In genomic region chr19:41428481-41428859, GRCh38 we compare ENCODE assay signal across 10 cellular contexts. TPM values are rescaled to one million over a fixed set of nuclear protein-coding genes. Genes with fewer than 3 reads are reported as not detected.
DNase-seq lines count a peak whose midpoint lies in the region; ATAC-seq and TF ChIP-seq lines count a peak whose summit lies in the region.
"Had no signal": no experiment of that assay in that cellular context is flagged by ENCODE, and none has a peak within 500 bp of the region (broad histone marks: within the 10 kb centered on the region; RNA-seq: fewer than 3 reads in every experiment).

No MANE protein-coding gene starts in this region.

- peak overlapping the region; percentile 68 for H3K4me3 ChIP-seq in GM23338
- H3K4me3 ChIP-seq in right cardiac atrium (ENCODE audit: low read length): peak overlapping the region; percentile 6
- H3K4me3 ChIP-seq in skeletal muscle cell (ENCODE audit: low read depth, low read length): peak overlapping the region; percentile 39

- H3K27me3 Mint-ChIP-seq in GM23338 (ENCODE audit: insufficient read depth, low read depth, poor library complexity): peaks cover 16% of the 10 kb centered on the region
- H3K27me3 Mint-ChIP-seq in activated CD4-positive, alpha-beta memory T cell treated with anti-CD3 and anti-CD28 coated beads for 36 hours: no peaks in the 10 kb centered on the region

- H3K4me1 ChIP-seq in GM23338 (ENCODE audit: insufficient read depth): peaks cover 12% of the 10 kb centered on the region
- peaks cover 6% of the 10 kb centered on the region for H3K4me1 ChIP-seq in right cardiac atrium (ENCODE audit: control insufficient read depth, insufficient read depth, low read length)

- H3K27ac ChIP-seq in GM23338 (ENCODE audit: low read depth) (no peak overlapping the region), right cardiac atrium (ENCODE audit: low read length) (peak overlapping the region; percentile 48)

- H3K4me2 ChIP-seq in GM23338: peak overlapping the region; percentile 95

- no peaks in the 10 kb centered on the region for H3K79me2 ChIP-seq in GM23338 (replicated peaks; ENCODE audit: insufficient read depth)

- H3K9me3 Mint-ChIP-seq in GM23338: no peaks in the 10 kb centered on the region; the same call in 2 of the 3 replicates
- no peaks in the 10 kb centered on the region for H3K9me3 Mint-ChIP-seq in activated CD4-positive, alpha-beta memory T cell treated with anti-CD3 and anti-CD28 coated beads for 36 hours

- no peak; a peak in 1 of 4 replicates for TF ChIP-seq CTCF in GM23338 (conservative IDR thresholded peaks at IDR 0.05; ENCODE audit: low read depth in 2 of 2)

- DNase-seq in GM23338 (ENCODE audit: low spot score): no peak
- no peak for DNase-seq in activated CD4-positive, alpha-beta memory T cell treated with anti-CD3 and anti-CD28 coated beads for 36 hours
- peak in 1 of 3 donors; percentile 27 for DNase-seq in right cardiac atrium
- DNase-seq in skeletal muscle cell (ENCODE audit: low read depth): no peak
- no peak for DNase-seq in foreskin melanocyte
- DNase-seq in nucleus accumbens (lab: John Stamatoyannopoulos, UW): no peak
- no peak for DNase-seq in sciatic nerve (ENCODE audit: low spot score)
- no peak for DNase-seq in iPS-NIHi11 (ENCODE audit: low spot score)

- no peaks in the 10 kb centered on the region for H3K36me3 ChIP-seq in GM23338 (ENCODE audit: insufficient read depth)

- peak overlapping the region; percentile 76 for H3K4me3 Mint-ChIP-seq in GM23338
- peak overlapping the region; percentile 24 for H3K4me3 Mint-ChIP-seq in activated CD4-positive, alpha-beta memory T cell treated with anti-CD3 and anti-CD28 coated beads for 36 hours

- H3K27ac Mint-ChIP-seq in GM23338: peak overlapping the region; percentile 16; the same call in 1 of the 2 replicates
- H3K27ac Mint-ChIP-seq in activated CD4-positive, alpha-beta memory T cell treated with anti-CD3 and anti-CD28 coated beads for 36 hours: peak overlapping the region; percentile 70

- no peaks in the 10 kb centered on the region; the same call in 1 of the 2 replicates for H4K20me1 ChIP-seq in GM23338 (replicated peaks; ENCODE audit: insufficient read depth)

- ATAC-seq in GM23338 (no peak), right cardiac atrium (no peak), sciatic nerve (no peak)

- intact Hi-C loops in activated CD4-positive, alpha-beta memory T cell treated with anti-CD3 and anti-CD28 coated beads for 36 hours (cut with micrococcal nuclease): no loop called here
- intact Hi-C loops in right cardiac atrium (cut with DNase I): no loop called here
- intact Hi-C loops in sciatic nerve (cut with DNase I): no loop called here

- POLR2A ChIA-PET in activated CD4-positive, alpha-beta memory T cell treated with anti-CD3 and anti-CD28 coated beads for 36 hours (lab: Charles Lee): interaction anchor here (0.8 to 1.0 kb wide), 3 partner anchors 9 to 18 kb away, joined by 4 to 7 read pairs (median 4); partner anchors contain the start of gene DMAC2

- no peaks in the 10 kb centered on the region for H3K9me3 ChIP-seq in right cardiac atrium (ENCODE audit: control insufficient read depth, low read length)

- CTCF ChIA-PET in activated CD4-positive, alpha-beta memory T cell treated with anti-CD3 and anti-CD28 coated beads for 36 hours (lab: Charles Lee): interaction anchor here (1.2 to 2.1 kb wide), 4 partner anchors 12 to 135 kb away, joined by 3 to 16 read pairs (median 6); partner anchors contain the start of gene DMAC2

- no peaks in the 10 kb centered on the region for H3K9me2 ChIP-seq in GM23338 (ENCODE audit: insufficient read depth)

- 56% methylated on average over 1 of the region's 1 CpG for WGBS in right cardiac atrium

- no peak overlapping the region for H2AFZ ChIP-seq in GM23338

- peaks cover 28% of the 10 kb centered on the region for H3K36me3 Mint-ChIP-seq in GM23338 (ENCODE audit: low read depth)
- peaks cover 15% of the 10 kb centered on the region for H3K36me3 Mint-ChIP-seq in activated CD4-positive, alpha-beta memory T cell treated with anti-CD3 and anti-CD28 coated beads for 36 hours

- H3F3A ChIP-seq in GM23338 (replicated peaks; ENCODE audit: low read depth): 0 out of 2 replicates have a peak, but pooled peaks cover 12% of the 10 kb centered on the region

- H3K27me3 ChIP-seq in GM23338 (ENCODE audit: insufficient read depth) (no peaks in the 10 kb centered on the region), right cardiac atrium (ENCODE audit: control insufficient read depth, insufficient read depth) (no peaks in the 10 kb centered on the region)

- peaks cover 18% of the 10 kb centered on the region for H3K4me1 Mint-ChIP-seq in GM23338
- H3K4me1 Mint-ChIP-seq in activated CD4-positive, alpha-beta memory T cell treated with anti-CD3 and anti-CD28 coated beads for 36 hours (ENCODE audit: low read depth): peaks cover 21% of the 10 kb centered on the region

TF ChIP-seq in GM23338, 12 proteins besides CTCF, POLR2A, EP300 and RAD21 (continues in another document):
- no peak for TF ChIP-seq ZNF114 (CRISPR knock-in tag; IDR thresholded peaks at IDR 0.05)
- no peak for TF ChIP-seq STAT1 (IDR thresholded peaks at IDR 0.05; ENCODE audit: unreplicated experiment)
- TF ChIP-seq JUNB (IDR thresholded peaks at IDR 0.05; ENCODE audit: unreplicated experiment): no peak
- no peak for TF ChIP-seq POLR2AphosphoS5 (IDR thresholded peaks at IDR 0.05; ENCODE audit: low read depth)
- no peak for TF ChIP-seq EZH2 (IDR thresholded peaks at IDR 0.05; ENCODE audit: low read depth, unreplicated experiment)
- no peak for TF ChIP-seq EZH2phosphoT487 (IDR thresholded peaks at IDR 0.05; ENCODE audit: unreplicated experiment)
- no peak for TF ChIP-seq REST (IDR thresholded peaks at IDR 0.05; ENCODE audit: unreplicated experiment)
- TF ChIP-seq, protein P1, sequence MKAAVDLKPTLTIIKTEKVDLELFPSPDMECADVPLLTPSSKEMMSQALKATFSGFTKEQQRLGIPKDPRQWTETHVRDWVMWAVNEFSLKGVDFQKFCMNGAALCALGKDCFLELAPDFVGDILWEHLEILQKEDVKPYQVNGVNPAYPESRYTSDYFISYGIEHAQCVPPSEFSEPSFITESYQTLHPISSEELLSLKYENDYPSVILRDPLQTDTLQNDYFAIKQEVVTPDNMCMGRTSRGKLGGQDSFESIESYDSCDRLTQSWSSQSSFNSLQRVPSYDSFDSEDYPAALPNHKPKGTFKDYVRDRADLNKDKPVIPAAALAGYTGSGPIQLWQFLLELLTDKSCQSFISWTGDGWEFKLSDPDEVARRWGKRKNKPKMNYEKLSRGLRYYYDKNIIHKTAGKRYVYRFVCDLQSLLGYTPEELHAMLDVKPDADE (IDR thresholded peaks at IDR 0.05): no peak
- no peak for TF ChIP-seq NANOG (IDR thresholded peaks at IDR 0.05; ENCODE audit: borderline replicate concordance)

RNA-seq across cellular contexts. Expression of gene B3GNT8, which starts 1.3 kb away (rescaled TPM):
- 0.70 and 1.8 TPM in 2 replicates for total RNA-seq in GM23338 (2014; rRNA removed; shearing (Covaris generic))
- 0.71 TPM in 2 replicates for polyA plus RNA-seq in GM23338 (2016; fragmentation: Nextera tagmentation; extraction: Ambion mirVana)
- under 1 TPM; 0.55 to 0.68 TPM for total RNA-seq in activated CD4-positive, alpha-beta memory T cell treated with anti-CD3 and anti-CD28 coated beads for 36 hours
- 1 to 10 TPM; 2.0 to 3.6 (median 3.1) TPM for total RNA-seq in right cardiac atrium
- polyA plus RNA-seq in right cardiac atrium: 3.4 TPM
- 6.1 TPM for total RNA-seq in sciatic nerve
- total RNA-seq: SK-MEL-5 had no signal

RNA-seq across cellular contexts. Expression of gene DMAC2, which starts 11.2 kb away (rescaled TPM):
- total RNA-seq in GM23338 (2014; rRNA removed; shearing (Covaris generic)): 83.5 and 86.5 TPM in 2 replicates
- 74.5 and 77.2 TPM in 2 replicates for polyA plus RNA-seq in GM23338 (2016; fragmentation: Nextera tagmentation; extraction: Ambion mirVana)
- 10 to 100 TPM; 47.5 to 47.8 TPM for total RNA-seq in activated CD4-positive, alpha-beta memory T cell treated with anti-CD3 and anti-CD28 coated beads for 36 hours
- 10 to 100 TPM; 52.6 to 86.8 (median 77.5) TPM for total RNA-seq in right cardiac atrium
- polyA plus RNA-seq in right cardiac atrium: 84.9 TPM
- total RNA-seq in sciatic nerve: 33.9 TPM

RNA-seq across cellular contexts. Expression of gene ERICH4, which starts 14.5 kb away (rescaled TPM):
- not detected in 2 replicates for total RNA-seq in GM23338 (2014; rRNA removed; shearing (Covaris generic))
- not detected in 2 replicates for polyA plus RNA-seq in GM23338 (2016; fragmentation: Nextera tagmentation; extraction: Ambion mirVana)
- total RNA-seq in activated CD4-positive, alpha-beta memory T cell treated with anti-CD3 and anti-CD28 coated beads for 36 hours: not detected
- total RNA-seq in right cardiac atrium: not detected
- not detected for polyA plus RNA-seq in right cardiac atrium
- not detected for total RNA-seq in sciatic nerve
- total RNA-seq: liver, SK-MEL-5 had no signal
- polyA plus RNA-seq: liver had no signal

RNA-seq across cellular contexts. Expression of gene BCKDHA, which starts 30.9 kb away (rescaled TPM):
- total RNA-seq in GM23338 (2014; rRNA removed; shearing (Covaris generic)): 31.3 and 42.4 TPM in 2 replicates
- 14.2 and 15.0 TPM in 2 replicates for polyA plus RNA-seq in GM23338 (2016; fragmentation: Nextera tagmentation; extraction: Ambion mirVana)
- 10 to 100 TPM; 17.4 to 23.2 TPM for total RNA-seq in activated CD4-positive, alpha-beta memory T cell treated with anti-CD3 and anti-CD28 coated beads for 36 hours
- 10 to 100 TPM; 21.0 to 36.1 (median 33.0) TPM for total RNA-seq in right cardiac atrium
- 50.4 TPM for polyA plus RNA-seq in right cardiac atrium
- 24.2 TPM for total RNA-seq in sciatic nerve

RNA-seq across cellular contexts. Expression of gene EXOSC5, which starts 31.3 kb away (rescaled TPM):
- total RNA-seq in GM23338 (2014; rRNA removed; shearing (Covaris generic)): 65.1 and 65.4 TPM in 2 replicates
- polyA plus RNA-seq in GM23338 (2016; fragmentation: Nextera tagmentation; extraction: Ambion mirVana) (116 and 125 TPM in 2 replicates), right cardiac atrium (12.2 TPM)
- total RNA-seq in activated CD4-positive, alpha-beta memory T cell treated with anti-CD3 and anti-CD28 coated beads for 36 hours: 10 to 100 TPM; 43.0 to 45.5 TPM
- total RNA-seq in right cardiac atrium (10 to 100 TPM in 2 of 4 donors, 1 to 10 TPM in 2; 8.6 to 12.6 (median 10.8) TPM), sciatic nerve (12.0 TPM)

Comparison
In these comparisons a context has a peak if more than half of its experiments do, and no peak if none do; other contexts are left out.
1. H3K4me3 ChIP-seq: peak in every context shown above with its lines; median percentile 68 in GM23338; 39 in skeletal muscle cell; 6 in right cardiac atrium.